In genomic region chr17:16275024-16275423, GRCh38 we compare ENCODE assay signal across 8 cellular contexts.
"Had no signal": no experiment of that assay in that cellular context is flagged by ENCODE, and none has a peak within 500 bp of the region (broad histone marks: within the 10 kb centered on the region; RNA-seq: fewer than 3 reads in every experiment).

No MANE protein-coding gene starts in this region.

- DNase-seq: GM23248, GOT3, H7, HFFc6, IMR-90, KG1 had no signal

- H3K9ac ChIP-seq: GM23248 had no signal

- H3K36me3 ChIP-seq: HAP-1 had no signal

- H3K4me3 Mint-ChIP-seq: HFFc6 had no signal

- H2AFZ ChIP-seq: GM23248 had no signal

- H3K27ac ChIP-seq: GM23248, HL-60 had no signal

- H3K9me3 ChIP-seq: HAP-1 had no signal

- H3K27ac Mint-ChIP-seq: HFFc6 had no signal

- H3K4me3 ChIP-seq: GM23248, HAP-1 had no signal
